ENCODE assay signal across 21 cellular contexts in genomic region chr16:22763655-22764054, GRCh38. TPM values are rescaled to one million over a fixed set of nuclear protein-coding genes. Genes with fewer than 3 reads are reported as not detected.
DNase-seq lines count a peak whose midpoint lies in the region; ATAC-seq and TF ChIP-seq lines count a peak whose summit lies in the region.
"Had no signal": no experiment of that assay in that cellular context is flagged by ENCODE, and none has a peak within 500 bp of the region (broad histone marks: within the 10 kb centered on the region; RNA-seq: fewer than 3 reads in every experiment).

No MANE protein-coding gene starts in this region.

- H3F3A ChIP-seq in neural progenitor cell (ENCODE audit: low read depth) = no peaks in the 10 kb centered on the region

- H3K9ac ChIP-seq in SK-N-MC (ENCODE audit: insufficient read length) (no peak overlapping the region), neural progenitor cell (no peak overlapping the region)

- H3K4me1 ChIP-seq in neural progenitor cell = peaks cover 25% of the 10 kb centered on the region
- H3K4me1 ChIP-seq: vagina had no signal

- H3K36me3 ChIP-seq in SK-N-MC (ENCODE audit: insufficient read depth, low read length) (no peaks in the 10 kb centered on the region), neural progenitor cell (no peaks in the 10 kb centered on the region)
- H3K36me3 ChIP-seq: vagina had no signal

- H3K27ac ChIP-seq in SK-N-MC = no peak overlapping the region
- no peak overlapping the region for H3K27ac ChIP-seq in neural progenitor cell
- H3K27ac ChIP-seq: vagina had no signal

- H3K36me3 Mint-ChIP-seq in glutamatergic neuron (ENCODE audit: unreplicated experiment) = no peaks in the 10 kb centered on the region
- H3K36me3 Mint-ChIP-seq in neural progenitor cell = no peaks in the 10 kb centered on the region
- H3K36me3 Mint-ChIP-seq: activated naive CD8-positive, alpha-beta T cell; T-cell had no signal

- H3K27ac Mint-ChIP-seq in glutamatergic neuron (ENCODE audit: unreplicated experiment) (peak overlapping the region; percentile 95), neural progenitor cell (peak overlapping the region; percentile 89)
- H3K27ac Mint-ChIP-seq: activated naive CD8-positive, alpha-beta T cell; activated T-helper 1 cell treated with anti-CD3 and anti-CD28 coated beads, Interleukin-12 subunit alpha, Interleukin-12 subunit beta, Interleukin-2, Interleukin-4 antibody, amounts not matched to agents 30 ng/mL and 10 ng/mL and 1 ng/mL, durations not matched to agents 14 hours and 24 hours and 36 hours; HFFc6; progenitor cell of endocrine pancreas; T-cell had no signal

- H3K9me3 Mint-ChIP-seq in glutamatergic neuron (ENCODE audit: unreplicated experiment) (peaks cover 13% of the 10 kb centered on the region), neural progenitor cell (no peaks in the 10 kb centered on the region)
- H3K9me3 Mint-ChIP-seq: activated T-helper 1 cell treated with anti-CD3 and anti-CD28 coated beads, Interleukin-12 subunit alpha, Interleukin-12 subunit beta, Interleukin-2, Interleukin-4 antibody, amounts not matched to agents 30 ng/mL and 10 ng/mL and 1 ng/mL, durations not matched to agents 14 hours and 24 hours and 36 hours; HFFc6; neural crest cell; T-cell had no signal

- no peak for TF ChIP-seq CTCF in glutamatergic neuron (IDR thresholded peaks at IDR 0.05; ENCODE audit: partially characterized antibody, unreplicated experiment)
- TF ChIP-seq CTCF in neural progenitor cell (IDR thresholded peaks at IDR 0.05) = no peak

- H3K27me3 Mint-ChIP-seq in glutamatergic neuron (ENCODE audit: unreplicated experiment) (peaks cover 4% of the 10 kb centered on the region), neural progenitor cell (ENCODE audit: insufficient read depth, low read depth) (peaks cover 2% of the 10 kb centered on the region)
- H3K27me3 Mint-ChIP-seq: progenitor cell of endocrine pancreas had no signal

- DNase-seq in Daoy (ENCODE audit: low read depth) (peak; percentile 18), SK-N-MC (ENCODE audit: low read depth, low spot score) (peak; percentile 18), glutamatergic neuron (peak; percentile 47), neural progenitor cell (ENCODE audit: low spot score) (no peak), NCI-H526 (lab: John Stamatoyannopoulos, UW) (no peak)
- DNase-seq in effector CD4-positive, alpha-beta T cell = no peak
- DNase-seq in stimulated activated CD4-positive, alpha-beta T cell treated with anti-CD3 and anti-CD28 coated beads, Interleukin-2, amount 100 ng/mL, for 24 hours = no peak
- DNase-seq: 8988T; activated CD4-positive, alpha-beta T cell treated with anti-CD3 and anti-CD28 coated beads for 4 hours; EL; HFFc6; left cardiac atrium; NCI-H2107; NCI-H524 treated with DMSO at 0.1 percent for 48 hours; T-cell had no signal

- H3K4me1 Mint-ChIP-seq in glutamatergic neuron (ENCODE audit: low read depth, unreplicated experiment) = peaks cover 45% of the 10 kb centered on the region
- H3K4me1 Mint-ChIP-seq in neural progenitor cell = peaks cover 26% of the 10 kb centered on the region
- H3K4me1 Mint-ChIP-seq: T-cell had no signal

- H3K9me3 ChIP-seq in SK-N-MC (ENCODE audit: low read depth, low read length) (no peaks in the 10 kb centered on the region), neural progenitor cell (ENCODE audit: low read depth) (no peaks in the 10 kb centered on the region)
- H3K9me3 ChIP-seq: vagina had no signal

- H2AFZ ChIP-seq in neural progenitor cell (replicated peaks) = peak overlapping the region; percentile 58

- no peaks in the 10 kb centered on the region for H4K20me1 ChIP-seq in neural progenitor cell (ENCODE audit: low read depth)

- no peak for ATAC-seq in HG02981 (IDR thresholded peaks at IDR 0.05; ENCODE audit: unreplicated experiment)
- ATAC-seq: T-cell had no signal

- H3K4me3 ChIP-seq in SK-N-MC = no peak overlapping the region
- no peak overlapping the region for H3K4me3 ChIP-seq in neural progenitor cell
- H3K4me3 ChIP-seq: vagina had no signal

- H3K4me2 ChIP-seq in neural progenitor cell = no peak overlapping the region

- no peaks in the 10 kb centered on the region for H3K27me3 ChIP-seq in neural progenitor cell
- H3K27me3 ChIP-seq: vagina had no signal

- H3K4me3 Mint-ChIP-seq in glutamatergic neuron (ENCODE audit: unreplicated experiment) (peak overlapping the region; percentile 53), neural progenitor cell (no peak overlapping the region)
- H3K4me3 Mint-ChIP-seq: activated naive CD8-positive, alpha-beta T cell; activated T-helper 1 cell treated with anti-CD3 and anti-CD28 coated beads, Interleukin-12 subunit alpha, Interleukin-12 subunit beta, Interleukin-2, Interleukin-4 antibody, amounts not matched to agents 30 ng/mL and 10 ng/mL and 1 ng/mL, durations not matched to agents 14 hours and 24 hours and 36 hours; HFFc6; neural crest cell; T-cell had no signal

- no peaks in the 10 kb centered on the region for H3K79me2 ChIP-seq in neural progenitor cell (ENCODE audit: low read depth)

RNA-seq across cellular contexts. Expression of gene HS3ST2, which starts 50.3 kb away (rescaled TPM):
- total RNA-seq in Daoy (2014; rRNA removed; shearing (Covaris generic)) = not detected in 2 replicates
- 32.5 TPM for total RNA-seq in glutamatergic neuron (ENCODE audit: unreplicated experiment)
- not detected in 2 replicates for total RNA-seq in neural progenitor cell (ENCODE audit: low replicate concordance)
- total RNA-seq: activated T-helper 1 cell treated with anti-CD3 and anti-CD28 coated beads, Interleukin-12 subunit alpha, Interleukin-12 subunit beta, Interleukin-2, Interleukin-4 antibody, amounts not matched to agents 30 ng/mL and 10 ng/mL and 1 ng/mL, durations not matched to agents 14 hours and 24 hours and 36 hours; HFFc6; neural crest cell; progenitor cell of endocrine pancreas; T-cell had no signal

Comparison
In these comparisons a context has a peak if more than half of its experiments do, and no peak if none do; other contexts are left out.
1. DNase-seq: peak in Daoy (single experiment), SK-N-MC (single experiment) and glutamatergic neuron (single experiment); none in neural progenitor cell (single experiment), effector CD4-positive, alpha-beta T cell (single experiment), stimulated activated CD4-positive, alpha-beta T cell treated with anti-CD3 and anti-CD28 coated beads, Interleukin-2, amount 100 ng/mL, for 24 hours (0 of 2) and NCI-H526 (0 of 2).
2. RNA of gene HS3ST2, which starts 50.3 kb away (total RNA-seq): 32.5 TPM in glutamatergic neuron (single experiment); not detected in Daoy and not detected in neural progenitor cell; every median in the first group is over 10 times any median in the second.